In genomic region chr15:23576034-23576433, GRCh38 we compare ENCODE assay signal across 27 cellular contexts. TPM values are rescaled to one million over a fixed set of nuclear protein-coding genes. Genes with fewer than 3 reads are reported as not detected.
"Had no signal": no experiment of that assay in that cellular context is flagged by ENCODE, and none has a peak within 500 bp of the region (broad histone marks: within the 10 kb centered on the region; RNA-seq: fewer than 3 reads in every experiment).

No MANE protein-coding gene starts in this region.

- H3K9me3 Mint-ChIP-seq: stimulated activated naive B cell treated with anti-CD40 and anti-IgM and Interleukin-4, amounts not matched to agents 10 μg/mL and 1 μg/mL and 100 μg/mL, for 72 hours; stimulated activated naive CD8-positive, alpha-beta T cell treated with anti-CD3 and anti-CD28 coated beads, Interleukin-15, amount 100 ng/mL, for 72 hours; stimulated activated naive CD8-positive, alpha-beta T cell treated with anti-CD3 and anti-CD28 coated beads, Interleukin-15, Interleukin-2, amounts not matched to agents 100 ng/mL and 50 ng/mL, for 24 hours; type B pancreatic cell had no signal

- H3K36me3 ChIP-seq: stomach, suprapubic skin, thoracic aorta, thyroid gland, tibial artery, tibial nerve, transverse colon, upper lobe of left lung, upper lobe of right lung, uterus, vagina had no signal

- H3K4me3 Mint-ChIP-seq: stimulated activated effector memory CD8-positive, alpha-beta T cell treated with anti-CD3 and anti-CD28 coated beads, Interleukin-12 subunit alpha, Interleukin-12 subunit beta, amount 100 ng/mL, for 72 hours; stimulated activated memory B cell treated with anti-CD40 and anti-IgM and Interleukin-4, amounts not matched to agents 10 μg/mL and 1 μg/mL and 100 μg/mL, for 72 hours; stimulated activated naive B cell treated with anti-CD40 and anti-IgM and Interleukin-4, amounts not matched to agents 10 μg/mL and 1 μg/mL and 100 μg/mL, for 72 hours; stimulated activated naive CD8-positive, alpha-beta T cell treated with anti-CD3 and anti-CD28 coated beads, Interleukin-15, amount 100 ng/mL, for 72 hours; stimulated activated naive CD8-positive, alpha-beta T cell treated with anti-CD3 and anti-CD28 coated beads, Interleukin-15, Interleukin-2, amounts not matched to agents 100 ng/mL and 50 ng/mL, for 24 hours; type B pancreatic cell had no signal

- H3K27ac Mint-ChIP-seq: stimulated activated effector memory CD8-positive, alpha-beta T cell treated with anti-CD3 and anti-CD28 coated beads, Interleukin-12 subunit alpha, Interleukin-12 subunit beta, amount 100 ng/mL, for 72 hours; stimulated activated memory B cell treated with anti-CD40 and anti-IgM and Interleukin-4, amounts not matched to agents 10 μg/mL and 1 μg/mL and 100 μg/mL, for 72 hours; stimulated activated naive B cell treated with anti-CD40 and anti-IgM and Interleukin-4, amounts not matched to agents 10 μg/mL and 1 μg/mL and 100 μg/mL, for 72 hours; stimulated activated naive CD8-positive, alpha-beta T cell treated with anti-CD3 and anti-CD28 coated beads, Interleukin-15, amount 100 ng/mL, for 72 hours; stimulated activated naive CD8-positive, alpha-beta T cell treated with anti-CD3 and anti-CD28 coated beads, Interleukin-15, Interleukin-2, amounts not matched to agents 100 ng/mL and 50 ng/mL, for 24 hours; type B pancreatic cell had no signal

- H3K9me3 ChIP-seq: stomach, suprapubic skin, testis, thoracic aorta, thyroid gland, tibial artery, tibial nerve, transverse colon, upper lobe of left lung, upper lobe of right lung, uterus, vagina had no signal

- ATAC-seq: stimulated activated effector memory CD8-positive, alpha-beta T cell treated with anti-CD3 and anti-CD28 coated beads, Interleukin-12 subunit alpha, Interleukin-12 subunit beta, amount 100 ng/mL, for 72 hours; stimulated activated memory B cell treated with anti-CD40 and anti-IgM and Interleukin-4, amounts not matched to agents 10 μg/mL and 1 μg/mL and 100 μg/mL, for 72 hours; stimulated activated naive B cell treated with anti-CD40 and anti-IgM and Interleukin-4, amounts not matched to agents 10 μg/mL and 1 μg/mL and 100 μg/mL, for 72 hours; stimulated activated naive CD8-positive, alpha-beta T cell treated with anti-CD3 and anti-CD28 coated beads, Interleukin-15, amount 100 ng/mL, for 72 hours; stimulated activated naive CD8-positive, alpha-beta T cell treated with anti-CD3 and anti-CD28 coated beads, Interleukin-15, Interleukin-2, amounts not matched to agents 100 U/mL and 50 U/mL, for 24 hours; upper lobe of right lung had no signal

- H3K4me3 ChIP-seq: stomach, suprapubic skin, testis, thoracic aorta, thyroid gland, tibial artery, tibial nerve, transverse colon, upper lobe of left lung, upper lobe of right lung, uterus, vagina had no signal

- H3K36me3 Mint-ChIP-seq: stimulated activated effector memory CD8-positive, alpha-beta T cell treated with anti-CD3 and anti-CD28 coated beads, Interleukin-12 subunit alpha, Interleukin-12 subunit beta, amount 100 ng/mL, for 72 hours; stimulated activated memory B cell treated with anti-CD40 and anti-IgM and Interleukin-4, amounts not matched to agents 10 μg/mL and 1 μg/mL and 100 μg/mL, for 72 hours; stimulated activated naive B cell treated with anti-CD40 and anti-IgM and Interleukin-4, amounts not matched to agents 10 μg/mL and 1 μg/mL and 100 μg/mL, for 72 hours; type B pancreatic cell had no signal

- H3K4me1 ChIP-seq: stomach, suprapubic skin, testis, thyroid gland, tibial artery, tibial nerve, upper lobe of left lung, upper lobe of right lung, uterus, vagina had no signal

- H3K4me1 Mint-ChIP-seq: stimulated activated effector memory CD8-positive, alpha-beta T cell treated with anti-CD3 and anti-CD28 coated beads, Interleukin-12 subunit alpha, Interleukin-12 subunit beta, amount 100 ng/mL, for 72 hours; stimulated activated memory B cell treated with anti-CD40 and anti-IgM and Interleukin-4, amounts not matched to agents 10 μg/mL and 1 μg/mL and 100 μg/mL, for 72 hours; stimulated activated naive B cell treated with anti-CD40 and anti-IgM and Interleukin-4, amounts not matched to agents 10 μg/mL and 1 μg/mL and 100 μg/mL, for 72 hours; stimulated activated naive CD8-positive, alpha-beta T cell treated with anti-CD3 and anti-CD28 coated beads, Interleukin-15, amount 100 ng/mL, for 72 hours had no signal

- DNase-seq: stimulated activated CD4-positive, alpha-beta T cell treated with anti-CD3 and anti-CD28 coated beads, Interleukin-4, amount 100 ng/mL, for 1 hour; stimulated activated CD4-positive, alpha-beta T cell treated with anti-CD3 and anti-CD28 coated beads, Interleukin-4, amount 100 ng/mL, for 24 hours; stimulated activated CD4-positive, alpha-beta T cell treated with anti-CD3 and anti-CD28 coated beads, Interleukin-4, amount 100 ng/mL, for 4 hours; stimulated activated CD8-positive, alpha-beta memory T cell treated with anti-CD3 and anti-CD28 coated beads, Interleukin-4, amount 100 ng/mL, for 48 hours; stimulated activated naive B cell treated with anti-CD40 and anti-IgM and Interleukin-4, amounts not matched to agents 10 μg/mL and 1 μg/mL and 100 μg/mL, for 72 hours; stimulated activated naive CD4-positive, alpha-beta T cell; stimulated activated naive CD4-positive, alpha-beta T cell treated with Interleukin-2 at 50 U/mL for 16 hours; stimulated activated naive CD8-positive, alpha-beta T cell treated with anti-CD3 and anti-CD28 coated beads, Interleukin-15, amount 100 ng/mL, for 72 hours; stimulated activated naive CD8-positive, alpha-beta T cell treated with anti-CD3 and anti-CD28 coated beads, Interleukin-15, Interleukin-2, amounts not matched to agents 100 U/mL and 50 U/mL, for 24 hours; stomach; substantia nigra; testis; thyroid gland; tibial artery; transverse colon; trophoblast cell; upper lobe of left lung; upper lobe of right lung; uterus had no signal

- H3K27me3 Mint-ChIP-seq: stimulated activated memory B cell treated with anti-CD40 and anti-IgM and Interleukin-4, amounts not matched to agents 10 μg/mL and 1 μg/mL and 100 μg/mL, for 72 hours; stimulated activated naive B cell treated with anti-CD40 and anti-IgM and Interleukin-4, amounts not matched to agents 10 μg/mL and 1 μg/mL and 100 μg/mL, for 72 hours; stimulated activated naive CD8-positive, alpha-beta T cell treated with anti-CD3 and anti-CD28 coated beads, Interleukin-15, amount 100 ng/mL, for 72 hours; stimulated activated naive CD8-positive, alpha-beta T cell treated with anti-CD3 and anti-CD28 coated beads, Interleukin-15, Interleukin-2, amounts not matched to agents 100 ng/mL and 50 ng/mL, for 24 hours; type B pancreatic cell had no signal

RNA-seq across cellular contexts. Expression of gene MKRN3, which starts 10.6 kb away (rescaled TPM):
- total RNA-seq: vagina had no signal
